ENCODE assay signal across 8 cellular contexts in the genomic region with DNA sequence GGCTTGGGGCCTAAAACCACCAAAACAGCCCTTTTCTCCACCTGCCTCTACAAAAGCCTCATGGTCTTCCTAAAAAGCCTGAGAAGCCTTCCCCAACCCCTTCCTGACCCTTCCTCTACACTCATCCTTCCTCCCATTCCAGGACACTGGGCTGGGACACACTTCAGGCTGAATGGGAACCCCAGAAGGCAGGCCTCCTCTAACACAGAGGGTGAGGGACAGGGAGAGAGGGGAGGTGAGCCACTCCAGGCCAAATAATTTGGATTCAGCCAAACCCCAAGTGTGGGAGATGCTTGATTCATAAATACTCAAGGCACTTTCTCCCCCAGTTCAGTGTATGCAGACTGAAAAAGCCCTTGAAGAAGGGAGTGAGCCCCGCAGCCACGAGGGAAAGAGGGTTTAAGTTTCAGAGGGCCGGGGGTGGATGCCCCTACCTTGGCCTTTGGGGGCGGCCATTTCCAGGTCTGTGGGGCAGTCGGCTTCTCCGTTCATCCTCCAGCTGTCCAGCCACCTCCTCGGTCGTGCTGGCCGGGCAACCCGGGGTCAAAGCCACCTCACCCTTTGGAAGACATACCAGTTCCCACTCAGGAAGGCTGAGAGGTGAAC. TPM values are rescaled to one million over a fixed set of nuclear protein-coding genes. Genes with fewer than 3 reads are reported as not detected.
DNase-seq lines count a peak whose midpoint lies in the region; FAIRE-seq and TF ChIP-seq lines count a peak whose summit lies in the region.

No MANE protein-coding gene starts in this region.

- peak overlapping the region; percentile 71 for H3K27ac ChIP-seq in CD4-positive, alpha-beta memory T cell (ENCODE audit: low read depth, low read length)
- H3K27ac ChIP-seq in MM.1S (ENCODE audit: low read length): peak overlapping the region; percentile 61; the same call in 1 of the 2 replicates
- H3K27ac ChIP-seq in duodenal mucosa (ENCODE audit: low read depth, low read length): no peak overlapping the region

- peaks cover 29% of the 10 kb centered on the region for H3K36me3 ChIP-seq in CD4-positive, alpha-beta memory T cell (ENCODE audit: insufficient read depth, low read length)
- H3K36me3 ChIP-seq in MM.1S (replicated peaks; ENCODE audit: insufficient read depth, low read length): peaks cover 14% of the 10 kb centered on the region
- peaks cover 30 to 35% of the 10 kb centered on the region in 2 donors for H3K36me3 ChIP-seq in duodenal mucosa (ENCODE audit: control insufficient read depth in 1 of 2, insufficient read depth in 2 of 2, low read length in 2 of 2)
- H3K36me3 ChIP-seq in neuron (ENCODE audit: insufficient read depth, low read length): peaks cover 46% of the 10 kb centered on the region

- H3K27me3 ChIP-seq in CD4-positive, alpha-beta memory T cell (ENCODE audit: insufficient read depth, low read length): no peaks in the 10 kb centered on the region
- H3K27me3 ChIP-seq in MM.1S (replicated peaks; ENCODE audit: insufficient read depth, low read length) (no peaks in the 10 kb centered on the region), duodenal mucosa (ENCODE audit: control insufficient read depth in 1 of 2, insufficient read depth in 2 of 2, low read length in 2 of 2) (no peaks in the 10 kb centered on the region), neuron (ENCODE audit: insufficient read depth, low read length) (no peaks in the 10 kb centered on the region)

- no peak for FAIRE-seq in RCC 7860 (lab: Jason Lieb, UNC)

- H3K9me2 ChIP-seq in MM.1S (replicated peaks; ENCODE audit: insufficient read depth, low read length): no peaks in the 10 kb centered on the region

- H4K20me1 ChIP-seq in MM.1S (ENCODE audit: insufficient read depth, low read length): no peaks in the 10 kb centered on the region

- POLR2A ChIA-PET in CD4-positive, alpha-beta memory T cell (lab: Charles Lee; ENCODE audit: partially characterized antibody): interaction anchor here (0.7 to 15.7 kb wide), 11 partner anchors 8 to 308 kb away, joined by 3 to 325 read pairs (median 6); partner anchors contain the start of genes ATXN7L3, GRN, SLC25A39 and TMUB2

- peak overlapping the region; percentile 68 to 93 (median 83) for H3K4me3 Mint-ChIP-seq in CD4-positive, alpha-beta memory T cell

- peaks cover 30% of the 10 kb centered on the region; the same call in 1 of the 2 replicates for H3F3A ChIP-seq in MM.1S (ENCODE audit: insufficient read depth, low read length)

- H3K27me3 Mint-ChIP-seq in CD4-positive, alpha-beta memory T cell: no peaks in the 10 kb centered on the region

- H3K9me3 Mint-ChIP-seq in CD4-positive, alpha-beta memory T cell: peaks cover 0 to 6% (median 0%) of the 10 kb centered on the region in 8 donors

- no peak overlapping the region for H2AFZ ChIP-seq in MM.1S (ENCODE audit: low read length)
- H2AFZ ChIP-seq in neuron (ENCODE audit: low read depth, low read length): no peak overlapping the region

- H3K4me3 ChIP-seq in CD4-positive, alpha-beta memory T cell (ENCODE audit: low read length in 2 of 2): peak overlapping the region; percentile 37 to 50
- peak overlapping the region; percentile 71 for H3K4me3 ChIP-seq in MM.1S (ENCODE audit: low read length)
- H3K4me3 ChIP-seq in duodenal mucosa (ENCODE audit: low read depth in 1 of 2, low read length in 2 of 2): peak overlapping the region; percentile 66 to 74
- H3K4me3 ChIP-seq in neuron (ENCODE audit: low read length): peak overlapping the region; percentile 69

- H3K4me1 ChIP-seq in CD4-positive, alpha-beta memory T cell (ENCODE audit: insufficient read depth, low read length): peaks cover 62% of the 10 kb centered on the region
- H3K4me1 ChIP-seq in MM.1S (ENCODE audit: low read length): peaks cover 18% of the 10 kb centered on the region
- H3K4me1 ChIP-seq in duodenal mucosa (ENCODE audit: control insufficient read depth in 1 of 2, insufficient read depth in 2 of 2, low read length in 2 of 2): peaks cover 32 to 36% of the 10 kb centered on the region in 2 donors
- peaks cover 20% of the 10 kb centered on the region for H3K4me1 ChIP-seq in neuron (ENCODE audit: insufficient read depth, low read length)

- in situ Hi-C loops in G401 (cut with HindIII; ENCODE audit: low sequenced_read_pairs): no loop called here

- H3K79me2 ChIP-seq in MM.1S (ENCODE audit: low read length): peaks cover 56% of the 10 kb centered on the region

- H3K27ac Mint-ChIP-seq in CD4-positive, alpha-beta memory T cell: peak overlapping the region; percentile 68 to 95 (median 91)

- H3K9ac ChIP-seq in MM.1S (ENCODE audit: low read length) (peak overlapping the region; percentile 89), duodenal mucosa (ENCODE audit: low read depth in 1 of 2, low read length in 2 of 2) (peak overlapping the region; percentile 57 to 77)

- no peaks in the 10 kb centered on the region for H3K9me3 ChIP-seq in CD4-positive, alpha-beta memory T cell (ENCODE audit: control insufficient read depth in 1 of 2, low read length in 2 of 2)
- H3K9me3 ChIP-seq in MM.1S (replicated peaks; ENCODE audit: insufficient read depth, low read length) (no peaks in the 10 kb centered on the region), duodenal mucosa (ENCODE audit: control insufficient read depth in 1 of 2, low read length in 2 of 2) (no peaks in the 10 kb centered on the region), neuron (ENCODE audit: low read length) (no peaks in the 10 kb centered on the region)

- intact Hi-C loops in CD4-positive, alpha-beta memory T cell (cut with micrococcal nuclease): loop anchor here (1.0 to 5.0 kb wide), 7 partner anchors 8 to 211 kb away; partner anchors contain the start of genes HROB, RUNDC3A and TMUB2

- DNase-seq in CD4-positive, alpha-beta memory T cell: no peak
- peak; percentile 30 for DNase-seq in MM.1S
- no peak for DNase-seq in DMS153 treated with DMSO at 0.1 percent for 48 hours (lab: John Stamatoyannopoulos, UW; ENCODE audit: unreplicated experiment)
- no peak for DNase-seq in RCC 7860 (ENCODE audit: low spot score)
- DNase-seq in G401 (ENCODE audit: low spot score): no peak
- no peak for DNase-seq in superior temporal gyrus (ENCODE audit: extremely low spot score)

- H3K4me2 ChIP-seq in MM.1S (ENCODE audit: low read depth, low read length): peak overlapping the region; percentile 95

- TF ChIP-seq CTCF in MM.1S (IDR thresholded peaks at IDR 0.05; ENCODE audit: low read length): no peak

- CTCF ChIA-PET in CD4-positive, alpha-beta memory T cell (lab: Charles Lee; ENCODE audit: partially characterized antibody): interaction anchor here (0.9 to 3.9 kb wide), 14 partner anchors 8 to 133 kb away, joined by 3 to 21 read pairs (median 5); partner anchors contain the start of genes HDAC5, SLC25A39 and TMUB2

- peaks cover 39 to 67% (median 55%) of the 10 kb centered on the region in 4 donors for H3K4me1 Mint-ChIP-seq in CD4-positive, alpha-beta memory T cell

- H3K36me3 Mint-ChIP-seq in CD4-positive, alpha-beta memory T cell: peaks cover 31 to 55% of the 10 kb centered on the region in 2 donors

RNA-seq across cellular contexts. Expression of gene UBTF, which starts 1.6 kb away (rescaled TPM):
- 100 to 1,000 TPM; 245 to 264 TPM for total RNA-seq in CD4-positive, alpha-beta memory T cell
- polyA plus RNA-seq in CD4-positive, alpha-beta memory T cell: 10 to 100 TPM; 12.2 to 69.7 TPM
- total RNA-seq in G401 (2014; rRNA removed; shearing (Covaris generic)): 81.4 and 110 TPM in 2 replicates

RNA-seq across cellular contexts. Expression of gene ATXN7L3, which starts 18.2 kb away (rescaled TPM):
- total RNA-seq in CD4-positive, alpha-beta memory T cell: 100 to 1,000 TPM; 123 to 128 TPM
- 10 to 100 TPM in 1 of 2 donors, 1 to 10 TPM in 1; 5.8 to 17.7 TPM for polyA plus RNA-seq in CD4-positive, alpha-beta memory T cell
- total RNA-seq in G401 (2014; rRNA removed; shearing (Covaris generic)): 53.8 and 68.3 TPM in 2 replicates

RNA-seq across cellular contexts. Expression of gene TMUB2, which starts 31.1 kb away (rescaled TPM):
- total RNA-seq in CD4-positive, alpha-beta memory T cell: 10 to 100 TPM; 45.4 to 47.9 TPM
- 10 to 100 TPM; 35.3 TPM for polyA plus RNA-seq in CD4-positive, alpha-beta memory T cell
- 27.1 and 34.5 TPM in 2 replicates for total RNA-seq in G401 (2014; rRNA removed; shearing (Covaris generic))

RNA-seq across cellular contexts. Expression of gene ASB16, which starts 47.3 kb away (rescaled TPM):
- total RNA-seq in CD4-positive, alpha-beta memory T cell: not detected
- under 1 TPM in 1 of 2 donors, not detected in 1; 0.14 TPM for polyA plus RNA-seq in CD4-positive, alpha-beta memory T cell
- not detected in 2 replicates for total RNA-seq in G401 (2014; rRNA removed; shearing (Covaris generic))

RNA-seq across cellular contexts. Expression of gene SLC4A1, which starts 50.1 kb away (rescaled TPM):
- total RNA-seq in CD4-positive, alpha-beta memory T cell: not detected
- not detected for polyA plus RNA-seq in CD4-positive, alpha-beta memory T cell
- total RNA-seq in G401 (2014; rRNA removed; shearing (Covaris generic)): not detected in 2 replicates
